ENCODE assay signal across 9 cellular contexts in the genomic region with DNA sequence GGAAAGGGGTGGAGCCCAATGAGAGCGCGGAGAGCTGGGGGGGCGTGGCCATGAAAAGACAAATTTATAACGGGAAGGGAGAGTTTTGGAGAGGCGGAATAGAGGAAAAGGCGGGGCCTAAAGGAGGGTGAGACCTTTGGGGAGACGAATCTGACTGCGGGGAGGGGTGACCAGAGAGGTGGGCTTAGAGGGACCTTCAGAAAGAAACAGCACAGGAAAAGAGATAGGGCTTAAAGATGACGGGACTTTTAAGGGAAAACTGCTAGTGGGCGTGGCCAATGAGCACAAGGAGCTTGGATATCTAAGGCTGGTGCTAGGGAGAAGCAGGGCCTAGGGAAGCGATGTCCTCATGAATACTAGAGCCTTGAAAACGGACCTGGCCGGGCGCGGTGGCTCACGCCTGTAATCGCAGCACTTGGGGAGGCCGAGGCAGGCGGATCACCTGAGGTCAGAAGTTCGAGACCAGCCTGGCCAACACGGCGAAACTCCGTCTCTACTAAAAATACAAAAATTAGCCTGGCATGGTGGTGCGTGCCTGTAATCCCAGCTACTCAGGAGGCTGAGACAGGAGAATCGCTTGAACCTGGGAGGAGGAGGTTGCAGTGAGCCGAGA. TPM values are rescaled to one million over a fixed set of nuclear protein-coding genes. Genes with fewer than 3 reads are reported as not detected.
DNase-seq lines count a peak whose midpoint lies in the region; ATAC-seq and TF ChIP-seq lines count a peak whose summit lies in the region.
"Not testable (repeated sequence)": the region's sequence is repeated elsewhere in the genome, so short reads cannot be mapped to it uniquely, and the experiment has no call there.
"Had no signal": no experiment of that assay in that cellular context is flagged by ENCODE, and none has a peak within 500 bp of the region (broad histone marks: within the 10 kb centered on the region; RNA-seq: fewer than 3 reads in every experiment).

No MANE protein-coding gene starts in this region.

- H3K4me1 ChIP-seq in KMS-11 (ENCODE audit: low read depth, poor library complexity, severe bottlenecking), result not testable (repeated sequence)
- H3K4me1 ChIP-seq in parathyroid adenoma, result peaks cover 11% of the 10 kb centered on the region

- peak overlapping the region; percentile 54; the same call in 1 of the 2 replicates for H2AFZ ChIP-seq in KMS-11 (ENCODE audit: low read depth)
- H2AFZ ChIP-seq in parathyroid adenoma, result not testable (repeated sequence)

- H3K4me2 ChIP-seq in KMS-11 (peak overlapping the region; percentile 24; the same call in 1 of the 2 replicates), parathyroid adenoma (ENCODE audit: low read length) (peak overlapping the region; percentile 79)

- POLR2A ChIA-PET in RWPE1 (lab: Yijun Ruan, JAX; ENCODE audit: low non-redundant PET), result interaction anchor here (0.5 kb wide), 1 partner anchor 30 kb away, joined by 7 read pairs; a partner anchor contains a TSS

- H3K27me3 Mint-ChIP-seq in activated T-cell treated with anti-CD3 and anti-CD28 coated beads, Interleukin-2, amount 50 U/mL, for 72 hours (ENCODE audit: low read depth), result peaks cover 46% of the 10 kb centered on the region

- not testable (repeated sequence) for H3K4me3 ChIP-seq in KMS-11 (IDR thresholded peaks at IDR 0.05; ENCODE audit: insufficient read depth, low read depth, low read length)
- H3K4me3 ChIP-seq in parathyroid adenoma (ENCODE audit: low read depth, low read length), result peak overlapping the region; percentile 41

- not testable (repeated sequence) for H3K36me3 ChIP-seq in KMS-11 (ENCODE audit: insufficient read depth); parathyroid adenoma (ENCODE audit: control insufficient read depth, insufficient read depth, low read length)

- not testable (repeated sequence) for H3K27ac ChIP-seq in KMS-11, RWPE1, parathyroid adenoma

- peaks cover 56% of the 10 kb centered on the region for H3K27me3 ChIP-seq in KMS-11 (ENCODE audit: insufficient read depth, low read depth)
- H3K27me3 ChIP-seq in parathyroid adenoma (ENCODE audit: control insufficient read depth, insufficient read depth, low read length), result not testable (repeated sequence)

- H4K20me1 ChIP-seq in KMS-11 (ENCODE audit: insufficient read depth), result not testable (repeated sequence)

- H3K9me3 Mint-ChIP-seq in activated T-cell treated with anti-CD3 and anti-CD28 coated beads, Interleukin-2, amount 50 U/mL, for 72 hours, result not testable (repeated sequence)

- not testable (repeated sequence) for TF ChIP-seq CTCF in KMS-11 (conservative IDR thresholded peaks at IDR 0.05; ENCODE audit: low read depth, low read length); RWPE1 (conservative IDR thresholded peaks at IDR 0.05; ENCODE audit: low read depth); parathyroid adenoma (IDR thresholded peaks at IDR 0.05)

- DNase-seq in EH (ENCODE audit: low read depth) (peak; percentile 73), RWPE1 (ENCODE audit: low spot score) (peak; percentile 54), ecto neural progenitor cell (ENCODE audit: low spot score) (peak; percentile 91), iPS-NIHi7 (ENCODE audit: extremely low spot score) (peak; percentile 79)
- DNase-seq in activated T-cell treated with anti-CD3 and anti-CD28 coated beads, Interleukin-2, amount 50 U/mL, for 72 hours, result peak in 1 of 2 donors; percentile 82

- not testable (repeated sequence) for H3K9me3 ChIP-seq in parathyroid adenoma (ENCODE audit: control insufficient read depth, low read length)

- H3K27ac Mint-ChIP-seq in activated T-cell treated with anti-CD3 and anti-CD28 coated beads, Interleukin-2, amount 50 U/mL, for 72 hours, result not testable (repeated sequence)

- not testable (repeated sequence) for ATAC-seq in activated T-cell treated with anti-CD3 and anti-CD28 coated beads, Interleukin-2, amount 50 U/mL, for 72 hours (replicated peaks in 1 of 2)

- H3K9ac ChIP-seq in KMS-11, parathyroid adenoma: not testable (repeated sequence)

- H3K4me3 Mint-ChIP-seq in activated T-cell treated with anti-CD3 and anti-CD28 coated beads, Interleukin-2, amount 50 U/mL, for 72 hours, result peak overlapping the region; percentile 90 to 91

- H3K79me2 ChIP-seq in KMS-11 (ENCODE audit: insufficient read depth, low read depth); parathyroid adenoma: not testable (repeated sequence)

- peaks cover 18% of the 10 kb centered on the region for H3K4me1 Mint-ChIP-seq in activated T-cell treated with anti-CD3 and anti-CD28 coated beads, Interleukin-2, amount 50 U/mL, for 72 hours (ENCODE audit: low read depth)

- CTCF ChIA-PET in RWPE1 (lab: Yijun Ruan, JAX), result interaction anchor here (0.6 to 1.1 kb wide), 2 partner anchors 11 to 359 kb away, joined by 3 read pairs; no protein-coding TSS in a partner anchor

- not testable (repeated sequence) for H3K36me3 Mint-ChIP-seq in activated T-cell treated with anti-CD3 and anti-CD28 coated beads, Interleukin-2, amount 50 U/mL, for 72 hours (ENCODE audit: insufficient read depth in 2 of 2)

RNA-seq across cellular contexts. Expression of a gene that starts 1.9 kb away (rescaled TPM):
- total RNA-seq in activated T-cell treated with anti-CD3 and anti-CD28 coated beads, Interleukin-2, amount 50 U/mL, for 72 hours, result 1 to 10 TPM; 2.4 to 7.7 TPM

RNA-seq across cellular contexts. Expression of a gene that starts 13.5 kb away (rescaled TPM):
- 1 to 10 TPM; 3.0 to 5.6 TPM for total RNA-seq in activated T-cell treated with anti-CD3 and anti-CD28 coated beads, Interleukin-2, amount 50 U/mL, for 72 hours
- total RNA-seq: ascending aorta had no signal

RNA-seq across cellular contexts. Expression of a gene that starts 17.9 kb away (rescaled TPM):
- total RNA-seq in activated T-cell treated with anti-CD3 and anti-CD28 coated beads, Interleukin-2, amount 50 U/mL, for 72 hours, result under 1 TPM; 0.22 to 0.74 TPM
- total RNA-seq: ascending aorta, left lobe of liver had no signal

RNA-seq across cellular contexts. Expression of a gene that starts 30.1 kb away (rescaled TPM):
- 10 to 100 TPM; 51.5 to 63.1 TPM for total RNA-seq in activated T-cell treated with anti-CD3 and anti-CD28 coated beads, Interleukin-2, amount 50 U/mL, for 72 hours

RNA-seq across cellular contexts. Expression of a gene that starts 32.1 kb away (rescaled TPM):
- total RNA-seq in activated T-cell treated with anti-CD3 and anti-CD28 coated beads, Interleukin-2, amount 50 U/mL, for 72 hours, result 10 to 100 TPM; 56.1 to 71.9 TPM
- total RNA-seq: ascending aorta had no signal
